1 cellular context compared by ENCODE assay signal in the genomic region with DNA sequence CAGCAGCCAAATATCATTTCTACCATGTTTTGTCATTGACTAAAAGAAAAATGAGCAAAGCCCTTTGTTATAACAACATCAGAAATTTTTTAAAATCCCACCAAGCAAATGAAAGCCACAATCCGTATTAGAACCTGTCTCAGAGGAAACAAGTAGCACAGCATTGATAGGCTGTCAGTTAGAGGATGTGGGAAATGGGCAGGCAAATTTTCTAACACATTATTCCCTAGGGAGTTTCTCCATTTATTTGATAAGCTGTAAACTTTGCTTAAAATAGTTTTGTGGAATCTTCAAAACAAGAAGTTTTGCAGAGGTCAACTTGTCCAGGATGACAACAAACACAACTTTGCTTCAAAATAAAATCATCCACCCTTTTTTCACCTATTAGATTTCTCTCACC.
TF ChIP-seq lines count a peak whose summit lies in the region.

No MANE protein-coding gene starts in this region.

TF ChIP-seq in GM23338, 12 proteins besides CTCF, POLR2A, EP300 and RAD21 (continued from another document):
- TF ChIP-seq, protein P1, sequence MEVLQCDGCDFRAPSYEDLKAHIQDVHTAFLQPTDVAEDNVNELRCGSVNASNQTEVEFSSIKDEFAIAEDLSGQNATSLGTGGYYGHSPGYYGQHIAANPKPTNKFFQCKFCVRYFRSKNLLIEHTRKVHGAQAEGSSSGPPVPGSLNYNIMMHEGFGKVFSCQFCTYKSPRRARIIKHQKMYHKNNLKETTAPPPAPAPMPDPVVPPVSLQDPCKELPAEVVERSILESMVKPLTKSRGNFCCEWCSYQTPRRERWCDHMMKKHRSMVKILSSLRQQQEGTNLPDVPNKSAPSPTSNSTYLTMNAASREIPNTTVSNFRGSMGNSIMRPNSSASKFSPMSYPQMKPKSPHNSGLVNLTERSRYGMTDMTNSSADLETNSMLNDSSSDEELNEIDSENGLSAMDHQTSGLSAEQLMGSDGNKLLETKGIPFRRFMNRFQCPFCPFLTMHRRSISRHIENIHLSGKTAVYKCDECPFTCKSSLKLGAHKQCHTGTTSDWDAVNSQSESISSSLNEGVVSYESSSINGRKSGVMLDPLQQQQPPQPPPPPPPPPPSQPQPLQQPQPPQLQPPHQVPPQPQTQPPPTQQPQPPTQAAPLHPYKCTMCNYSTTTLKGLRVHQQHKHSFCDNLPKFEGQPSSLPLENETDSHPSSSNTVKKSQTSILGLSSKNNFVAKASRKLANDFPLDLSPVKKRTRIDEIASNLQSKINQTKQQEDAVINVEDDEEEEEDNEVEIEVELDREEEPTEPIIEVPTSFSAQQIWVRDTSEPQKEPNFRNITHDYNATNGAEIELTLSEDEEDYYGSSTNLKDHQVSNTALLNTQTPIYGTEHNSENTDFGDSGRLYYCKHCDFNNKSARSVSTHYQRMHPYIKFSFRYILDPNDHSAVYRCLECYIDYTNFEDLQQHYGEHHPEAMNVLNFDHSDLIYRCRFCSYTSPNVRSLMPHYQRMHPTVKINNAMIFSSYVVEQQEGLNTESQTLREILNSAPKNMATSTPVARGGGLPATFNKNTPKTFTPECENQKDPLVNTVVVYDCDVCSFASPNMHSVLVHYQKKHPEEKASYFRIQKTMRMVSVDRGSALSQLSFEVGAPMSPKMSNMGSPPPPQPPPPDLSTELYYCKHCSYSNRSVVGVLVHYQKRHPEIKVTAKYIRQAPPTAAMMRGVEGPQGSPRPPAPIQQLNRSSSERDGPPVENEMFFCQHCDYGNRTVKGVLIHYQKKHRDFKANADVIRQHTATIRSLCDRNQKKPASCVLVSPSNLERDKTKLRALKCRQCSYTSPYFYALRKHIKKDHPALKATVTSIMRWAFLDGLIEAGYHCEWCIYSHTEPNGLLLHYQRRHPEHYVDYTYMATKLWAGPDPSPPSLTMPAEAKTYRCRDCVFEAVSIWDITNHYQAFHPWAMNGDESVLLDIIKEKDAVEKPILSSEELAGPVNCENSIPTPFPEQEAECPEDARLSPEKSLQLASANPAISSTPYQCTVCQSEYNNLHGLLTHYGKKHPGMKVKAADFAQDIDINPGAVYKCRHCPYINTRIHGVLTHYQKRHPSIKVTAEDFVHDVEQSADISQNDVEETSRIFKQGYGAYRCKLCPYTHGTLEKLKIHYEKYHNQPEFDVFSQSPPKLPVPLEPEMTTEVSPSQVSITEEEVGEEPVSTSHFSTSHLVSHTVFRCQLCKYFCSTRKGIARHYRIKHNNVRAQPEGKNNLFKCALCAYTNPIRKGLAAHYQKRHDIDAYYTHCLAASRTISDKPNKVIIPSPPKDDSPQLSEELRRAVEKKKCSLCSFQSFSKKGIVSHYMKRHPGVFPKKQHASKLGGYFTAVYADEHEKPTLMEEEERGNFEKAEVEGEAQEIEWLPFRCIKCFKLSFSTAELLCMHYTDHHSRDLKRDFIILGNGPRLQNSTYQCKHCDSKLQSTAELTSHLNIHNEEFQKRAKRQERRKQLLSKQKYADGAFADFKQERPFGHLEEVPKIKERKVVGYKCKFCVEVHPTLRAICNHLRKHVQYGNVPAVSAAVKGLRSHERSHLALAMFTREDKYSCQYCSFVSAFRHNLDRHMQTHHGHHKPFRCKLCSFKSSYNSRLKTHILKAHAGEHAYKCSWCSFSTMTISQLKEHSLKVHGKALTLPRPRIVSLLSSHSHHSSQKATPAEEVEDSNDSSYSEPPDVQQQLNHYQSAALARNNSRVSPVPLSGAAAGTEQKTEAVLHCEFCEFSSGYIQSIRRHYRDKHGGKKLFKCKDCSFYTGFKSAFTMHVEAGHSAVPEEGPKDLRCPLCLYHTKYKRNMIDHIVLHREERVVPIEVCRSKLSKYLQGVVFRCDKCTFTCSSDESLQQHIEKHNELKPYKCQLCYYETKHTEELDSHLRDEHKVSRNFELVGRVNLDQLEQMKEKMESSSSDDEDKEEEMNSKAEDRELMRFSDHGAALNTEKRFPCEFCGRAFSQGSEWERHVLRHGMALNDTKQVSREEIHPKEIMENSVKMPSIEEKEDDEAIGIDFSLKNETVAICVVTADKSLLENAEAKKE (CRISPR knock-in tag; IDR thresholded peaks at IDR 0.05): no peak
- no peak for TF ChIP-seq CREB1 (CRISPR knock-in tag; IDR thresholded peaks at IDR 0.05; ENCODE audit: low read depth)
- TF ChIP-seq, protein P2, sequence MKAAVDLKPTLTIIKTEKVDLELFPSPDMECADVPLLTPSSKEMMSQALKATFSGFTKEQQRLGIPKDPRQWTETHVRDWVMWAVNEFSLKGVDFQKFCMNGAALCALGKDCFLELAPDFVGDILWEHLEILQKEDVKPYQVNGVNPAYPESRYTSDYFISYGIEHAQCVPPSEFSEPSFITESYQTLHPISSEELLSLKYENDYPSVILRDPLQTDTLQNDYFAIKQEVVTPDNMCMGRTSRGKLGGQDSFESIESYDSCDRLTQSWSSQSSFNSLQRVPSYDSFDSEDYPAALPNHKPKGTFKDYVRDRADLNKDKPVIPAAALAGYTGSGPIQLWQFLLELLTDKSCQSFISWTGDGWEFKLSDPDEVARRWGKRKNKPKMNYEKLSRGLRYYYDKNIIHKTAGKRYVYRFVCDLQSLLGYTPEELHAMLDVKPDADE (IDR thresholded peaks at IDR 0.05): no peak
- no peak for TF ChIP-seq ZNF331 (CRISPR knock-in tag; IDR thresholded peaks at IDR 0.05; ENCODE audit: low read depth)
